ENCODE assay signal across 9 cellular contexts in the genomic region with DNA sequence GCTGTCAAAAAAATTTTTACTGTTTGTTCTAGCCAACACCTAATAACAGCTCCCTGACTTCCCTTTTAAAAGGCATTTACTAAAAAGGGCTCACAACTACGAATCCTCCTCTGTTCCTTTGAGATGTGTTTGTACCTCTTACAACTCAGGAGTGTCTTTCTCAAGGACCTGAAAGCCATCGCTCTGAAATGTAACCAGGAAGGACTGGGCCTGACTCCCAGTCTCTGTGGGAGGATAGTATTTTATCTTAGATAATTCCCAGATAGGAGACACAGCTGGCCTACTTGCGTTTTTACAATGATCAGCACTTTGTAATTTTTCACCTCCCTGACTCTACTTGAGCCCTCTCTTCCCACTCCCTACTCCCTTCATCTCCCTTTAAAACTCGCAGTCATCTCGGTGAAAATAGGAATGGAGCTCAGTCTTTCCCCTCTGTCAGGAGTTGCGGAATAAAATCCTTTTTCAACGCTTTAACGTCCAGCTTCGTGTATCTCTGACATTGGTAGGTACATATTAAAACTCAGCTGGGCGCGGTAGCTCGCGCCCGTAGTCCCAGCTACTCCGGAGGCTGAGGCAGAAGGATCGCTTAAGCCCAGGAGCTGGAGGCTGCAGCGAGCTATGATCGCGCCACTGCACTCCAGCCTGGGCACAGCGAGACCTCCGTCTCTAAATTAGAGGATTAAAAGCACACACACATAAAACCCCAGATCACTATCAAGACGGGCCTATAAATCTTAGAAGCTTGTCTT. TPM values are rescaled to one million over a fixed set of nuclear protein-coding genes. Genes with fewer than 3 reads are reported as not detected.
DNase-seq lines count a peak whose midpoint lies in the region; ATAC-seq, FAIRE-seq and TF ChIP-seq lines count a peak whose summit lies in the region.
"Had no signal": no experiment of that assay in that cellular context is flagged by ENCODE, and none has a peak within 500 bp of the region (broad histone marks: within the 10 kb centered on the region; RNA-seq: fewer than 3 reads in every experiment).

No MANE protein-coding gene starts in this region.

- no peaks in the 10 kb centered on the region for H3K27me3 Mint-ChIP-seq in activated B cell treated with CpG ODN at 0.5 μM for 24 hours

- peaks cover 39% of the 10 kb centered on the region for H3K4me1 Mint-ChIP-seq in activated B cell treated with CpG ODN at 0.5 μM for 24 hours

- H3K9me3 ChIP-seq in gastroesophageal sphincter (no peaks in the 10 kb centered on the region), small intestine (ENCODE audit: control insufficient read depth, low read depth) (no peaks in the 10 kb centered on the region)

- ATAC-seq in activated B cell treated with CpG ODN at 0.5 μM for 24 hours (ENCODE audit: low read depth): no peak
- no peak for ATAC-seq in gastroesophageal sphincter

- FAIRE-seq in small intestine (lab: Jason Lieb, UNC) (no peak), GM12891 (lab: Jason Lieb, UNC) (no peak)
- FAIRE-seq: G401.6 had no signal

- no peak for TF ChIP-seq EP300 in gastroesophageal sphincter (IDR thresholded peaks at IDR 0.05)

- POLR2A ChIA-PET in activated B cell treated with CpG ODN at 0.5 μM for 24 hours (lab: Charles Lee): interaction anchor here (1.5 to 4.5 kb wide), 2 partner anchors 9 to 38 kb away, joined by 6 to 40 read pairs; a partner anchor contains a TSS

- intact Hi-C loops in activated B cell treated with CpG ODN at 0.5 μM for 24 hours (cut with micrococcal nuclease): loop anchor here (2.0 to 10.0 kb wide), 3 partner anchors 38 to 1610 kb away; a partner anchor contains a TSS

- TF ChIP-seq CTCF in activated B cell treated with CpG ODN at 0.5 μM for 24 hours (IDR thresholded peaks at IDR 0.05) (no peak), gastroesophageal sphincter (IDR thresholded peaks at IDR 0.05) (no peak)

- 43 to 52% methylated on average over 8 of the region's 22 CpGs for WGBS in gastroesophageal sphincter (ENCODE audit: low coverage in 1 of 2), 2 donors
- 13 to 38% (median 27%) methylated on average over 22 of the region's 22 CpGs for WGBS in small intestine, 3 donors

- CTCF ChIA-PET in activated B cell treated with CpG ODN at 0.5 μM for 24 hours (lab: Charles Lee): no interaction called here

- H3K27ac Mint-ChIP-seq in activated B cell treated with CpG ODN at 0.5 μM for 24 hours: peak overlapping the region; percentile 96

- H3K27ac ChIP-seq in gastroesophageal sphincter (peak overlapping the region; percentile 92 to 97 (median 96)), small intestine (ENCODE audit: low read depth in 1 of 2, low read length in 1 of 2) (peak overlapping the region; percentile 96 to 99)

- H3K4me3 ChIP-seq in gastroesophageal sphincter (peak overlapping the region; percentile 88 to 92), small intestine (ENCODE audit: low read depth in 1 of 2, low read length in 2 of 2) (peak overlapping the region; percentile 91 to 95)

- H3K36me3 ChIP-seq in gastroesophageal sphincter (no peaks in the 10 kb centered on the region), small intestine (ENCODE audit: control insufficient read depth in 2 of 2, insufficient read depth in 2 of 2, low read length in 2 of 2) (no peaks in the 10 kb centered on the region)

- H3K36me3 Mint-ChIP-seq in activated B cell treated with CpG ODN at 0.5 μM for 24 hours (ENCODE audit: low read depth): peaks cover 36% of the 10 kb centered on the region

- H3K4me1 ChIP-seq in gastroesophageal sphincter (peaks cover 0 to 51% (median 3%) of the 10 kb centered on the region in 3 donors), small intestine (ENCODE audit: control insufficient read depth in 2 of 2, insufficient read depth in 1 of 2, low read depth in 1 of 2, low read length in 1 of 2) (peaks cover 10 to 22% of the 10 kb centered on the region in 2 donors)

- peak overlapping the region; percentile 92 for H3K4me3 Mint-ChIP-seq in activated B cell treated with CpG ODN at 0.5 μM for 24 hours

- H3K27me3 ChIP-seq in gastroesophageal sphincter: no peaks in the 10 kb centered on the region
- no peaks in the 10 kb centered on the region for H3K27me3 ChIP-seq in small intestine (ENCODE audit: control insufficient read depth in 2 of 2, insufficient read depth in 2 of 2, low read length in 2 of 2)

- TF ChIP-seq POLR2A in gastroesophageal sphincter (IDR thresholded peaks at IDR 0.05) (no peak), GM12891 (IDR thresholded peaks at IDR 0.05; ENCODE audit: low read depth, low read length) (no peak)

- H3K9me3 Mint-ChIP-seq in activated B cell treated with CpG ODN at 0.5 μM for 24 hours: no peaks in the 10 kb centered on the region

- DNase-seq in NOMO-1 treated with DMSO at 0.1 percent for 48 hours (lab: John Stamatoyannopoulos, UW; ENCODE audit: unreplicated experiment): peak; percentile 12
- DNase-seq in NOMO-1 treated with dmso at 0.1 percent for 144 hours (lab: John Stamatoyannopoulos, UW; ENCODE audit: unreplicated experiment): no peak
- DNase-seq in activated B cell treated with CpG ODN at 0.5 μM for 24 hours: no peak
- DNase-seq in small intestine: peak; percentile 52
- DNase-seq in MV-4-11 (lab: John Stamatoyannopoulos, UW): no peak
- DNase-seq in GM12891 (ENCODE audit: insufficient read length, low spot score): no peak
- DNase-seq in NCI-H82 (lab: John Stamatoyannopoulos, UW): no peak

TF ChIP-seq in GM12891, 5 proteins besides CTCF, POLR2A, EP300 and RAD21:
- TF ChIP-seq PAX5 (IDR thresholded peaks at IDR 0.05; ENCODE audit: insufficient read depth, low read length, severe bottlenecking) (no peak), SPI1 (IDR thresholded peaks at IDR 0.05; ENCODE audit: low read depth, low read length) (no peak), POU2F2 (IDR thresholded peaks at IDR 0.05; ENCODE audit: low read depth, low read length) (no peak), TAF1 (IDR thresholded peaks at IDR 0.05; ENCODE audit: low read depth, low read length) (no peak), POLR2AphosphoS5 (IDR thresholded peaks at IDR 0.05; ENCODE audit: low read depth, low read length) (no peak)

RNA-seq across cellular contexts. Expression of a gene that starts 1.1 kb away (rescaled TPM):
- total RNA-seq in activated B cell treated with CpG ODN at 0.5 μM for 24 hours (19.0 and 20.8 TPM in 2 replicates), gastroesophageal sphincter (10 to 100 TPM; 28.3 to 45.3 (median 32.9) TPM)
- 10 to 100 TPM; 35.1 to 63.1 (median 35.7) TPM for polyA plus RNA-seq in small intestine
- polyA plus RNA-seq in GM12891 (2012; ENCODE audit: low read depth, missing spikeins): 13.9 TPM

RNA-seq across cellular contexts. Expression of a gene that starts 13.2 kb away (rescaled TPM):
- total RNA-seq in activated B cell treated with CpG ODN at 0.5 μM for 24 hours (not detected in 2 replicates), gastroesophageal sphincter (10 to 100 TPM in 3 of 4 donors, 1 to 10 TPM in 1; 2.0 to 37.0 (median 13.2) TPM)
- 1 to 10 TPM in 1 of 3 donors, under 1 TPM in 1, not detected in 1; 0.34 to 1.6 TPM for polyA plus RNA-seq in small intestine
- polyA plus RNA-seq in GM12891 (2012; ENCODE audit: low read depth, missing spikeins): not detected

RNA-seq across cellular contexts. Expression of a gene that starts 38.1 kb away (rescaled TPM):
- 9.7 and 19.5 TPM in 2 replicates for total RNA-seq in activated B cell treated with CpG ODN at 0.5 μM for 24 hours
- not detected for total RNA-seq in gastroesophageal sphincter
- not detected for polyA plus RNA-seq in small intestine
- not detected for polyA plus RNA-seq in GM12891 (2012; ENCODE audit: low read depth, missing spikeins)

Comparison
In these comparisons a context has a peak if more than half of its experiments do, and no peak if none do; other contexts are left out.
1. DNase-seq: peak in NOMO-1 treated with DMSO at 0.1 percent for 48 hours (single experiment) and small intestine (single experiment); none in NOMO-1 treated with dmso at 0.1 percent for 144 hours (single experiment), activated B cell treated with CpG ODN at 0.5 μM for 24 hours (single experiment), MV-4-11 (single experiment), GM12891 (single experiment) and NCI-H82 (single experiment).
2. RNA of a gene that starts 38.1 kb away (total RNA-seq): 9.7 to 19.5 TPM in activated B cell treated with CpG ODN at 0.5 μM for 24 hours; not detected in gastroesophageal sphincter; every median in the first group is over 10 times any median in the second.